1 cellular context compared by ENCODE assay signal in genomic region chr6:167817016-167817415, GRCh38.
TF ChIP-seq lines count a peak whose summit lies in the region.

No MANE protein-coding gene starts in this region.

TF ChIP-seq in H1, 55 proteins besides CTCF, POLR2A, EP300 and RAD21:
- TF ChIP-seq CBX5 (IDR thresholded peaks at IDR 0.05; ENCODE audit: low read depth, low read length), result no peak
